Comparison of ENCODE assay signal across 11 cellular contexts in genomic region chr20:44068780-44069191, GRCh38.
DNase-seq lines count a peak whose midpoint lies in the region; ATAC-seq and TF ChIP-seq lines count a peak whose summit lies in the region.
"Had no signal": no experiment of that assay in that cellular context is flagged by ENCODE, and none has a peak within 500 bp of the region (broad histone marks: within the 10 kb centered on the region; RNA-seq: fewer than 3 reads in every experiment).

No MANE protein-coding gene starts in this region.

- no peak for ATAC-seq in IMR-90 (ENCODE audit: low read depth)
- peak; percentile 26 to 34 for ATAC-seq in activated naive CD4-positive, alpha-beta T cell treated with anti-CD3 and anti-CD28 coated beads, Interleukin-2, amount 50 U/mL, for 72 hours
- no peak for ATAC-seq in stimulated activated effector memory CD8-positive, alpha-beta T cell treated with anti-CD3 and anti-CD28 coated beads, Interleukin-12 subunit alpha, Interleukin-12 subunit beta, amount 100 ng/mL, for 72 hours
- no peak for ATAC-seq in GM21390 (IDR thresholded peaks at IDR 0.05; ENCODE audit: unreplicated experiment)
- no peak for ATAC-seq in GM18909 (IDR thresholded peaks at IDR 0.05; ENCODE audit: poor library complexity, unreplicated experiment)

- no peak overlapping the region for H2AK9ac ChIP-seq in IMR-90 (replicated peaks; ENCODE audit: low read depth, low read length, poor library complexity)

- no peak for TF ChIP-seq POLR2A in IMR-90 (IDR thresholded peaks at IDR 0.05; ENCODE audit: low read depth, low read length)

- H2BK5ac ChIP-seq in IMR-90 (ENCODE audit: low read depth, low read length, poor library complexity, severe bottlenecking), result no peak overlapping the region

- dilution Hi-C loops in IMR-90 (cut with HindIII; ENCODE audit: low sequenced_read_pairs, unreplicated experiment), result no loop called here

- peak overlapping the region; percentile 3 for H2AFZ ChIP-seq in IMR-90 (replicated peaks; ENCODE audit: low read length, poor library complexity)

- POLR2A ChIA-PET in IMR-90 (lab: Charles Lee; ENCODE audit: unreplicated experiment), result no interaction called here

- no peak overlapping the region for H4K91ac ChIP-seq in IMR-90 (ENCODE audit: insufficient read depth, low read depth, low read length)

- no peaks in the 10 kb centered on the region for H3K36me3 Mint-ChIP-seq in activated naive CD4-positive, alpha-beta T cell treated with anti-CD3 and anti-CD28 coated beads, Interleukin-2, amount 50 U/mL, for 72 hours
- peaks cover 6% of the 10 kb centered on the region for H3K36me3 Mint-ChIP-seq in stimulated activated effector memory CD8-positive, alpha-beta T cell treated with anti-CD3 and anti-CD28 coated beads, Interleukin-12 subunit alpha, Interleukin-12 subunit beta, amount 100 ng/mL, for 72 hours

- no peak overlapping the region for H4K8ac ChIP-seq in IMR-90 (ENCODE audit: low read depth in 2 of 2, low read length in 2 of 2)

- intact Hi-C loops in IMR-90 (cut with micrococcal nuclease), result no loop called here

- peak; percentile 82 for DNase-seq in SIG-M5 treated with dmso at 0.1 percent for 504 hours (lab: John Stamatoyannopoulos, UW; ENCODE audit: unreplicated experiment)
- DNase-seq in SIG-M5 (lab: John Stamatoyannopoulos, UW), result no peak
- no peak for DNase-seq in IMR-90
- DNase-seq in activated naive CD4-positive, alpha-beta T cell treated with anti-CD3 and anti-CD28 coated beads, Interleukin-2, amount 50 U/mL, for 72 hours (ENCODE audit: low spot score in 2 of 2), result no peak
- DNase-seq in stimulated activated effector memory CD8-positive, alpha-beta T cell treated with anti-CD3 and anti-CD28 coated beads, Interleukin-12 subunit alpha, Interleukin-12 subunit beta, amount 100 ng/mL, for 72 hours (ENCODE audit: low spot score in 2 of 2), result peak in 1 of 2 donors; percentile 56
- DNase-seq in NCI-H2081 treated with DMSO at 0.1 percent for 48 hours (lab: John Stamatoyannopoulos, UW), result no peak
- DNase-seq: amygdala, NCI-H2107 had no signal

- no peaks in the 10 kb centered on the region for H4K20me1 ChIP-seq in IMR-90 (ENCODE audit: insufficient read depth, low read length)

- TF ChIP-seq CTCF in IMR-90 (conservative IDR thresholded peaks at IDR 0.05; ENCODE audit: low read depth, low read length), result no peak

- H3K18ac ChIP-seq in IMR-90 (ENCODE audit: low read depth, low read length), result no peak overlapping the region

- H3K27ac ChIP-seq in IMR-90 (ENCODE audit: insufficient read depth, low read length), result no peak overlapping the region
- H3K27ac ChIP-seq: prostate gland had no signal

- no peaks in the 10 kb centered on the region for H3K9me3 ChIP-seq in IMR-90 (ENCODE audit: control insufficient read depth, insufficient read depth, low read length)
- H3K9me3 ChIP-seq: prostate gland had no signal

- H3K56ac ChIP-seq in IMR-90 (ENCODE audit: extremely low read depth, insufficient read depth, low read length), result no peak overlapping the region

- H4K5ac ChIP-seq in IMR-90 (ENCODE audit: low read depth, low read length), result no peak overlapping the region

- H2BK15ac ChIP-seq in IMR-90 (ENCODE audit: low read depth, low read length), result no peak overlapping the region

- no peak for TF ChIP-seq RAD21 in IMR-90 (IDR thresholded peaks at IDR 0.05; ENCODE audit: low read length)

- peak overlapping the region; percentile 85 for H3K4me3 Mint-ChIP-seq in stimulated activated effector memory CD8-positive, alpha-beta T cell treated with anti-CD3 and anti-CD28 coated beads, Interleukin-12 subunit alpha, Interleukin-12 subunit beta, amount 100 ng/mL, for 72 hours

- in situ Hi-C loops in IMR-90 (cut with MboI; ENCODE audit: low sequenced_read_pairs), result no loop called here

- H3K4me1 Mint-ChIP-seq in stimulated activated effector memory CD8-positive, alpha-beta T cell treated with anti-CD3 and anti-CD28 coated beads, Interleukin-12 subunit alpha, Interleukin-12 subunit beta, amount 100 ng/mL, for 72 hours, result peaks cover 36% of the 10 kb centered on the region

- no peaks in the 10 kb centered on the region for H3K27me3 ChIP-seq in IMR-90 (ENCODE audit: control insufficient read depth, insufficient read depth, low read length)

- no peaks in the 10 kb centered on the region for H3K9me3 Mint-ChIP-seq in activated naive CD4-positive, alpha-beta T cell treated with anti-CD3 and anti-CD28 coated beads, Interleukin-2, amount 50 U/mL, for 72 hours
- H3K9me3 Mint-ChIP-seq in stimulated activated effector memory CD8-positive, alpha-beta T cell treated with anti-CD3 and anti-CD28 coated beads, Interleukin-12 subunit alpha, Interleukin-12 subunit beta, amount 100 ng/mL, for 72 hours, result no peaks in the 10 kb centered on the region

- peaks cover 28% of the 10 kb centered on the region; the same call in 1 of the 2 replicates for H3K36me3 ChIP-seq in IMR-90 (ENCODE audit: control insufficient read depth, insufficient read depth, low read length)
- H3K36me3 ChIP-seq: prostate gland had no signal

- BruUV-seq in IMR-90 (replicated peaks; lab: Mats Ljungman, UMichigan), result TSS peak; percentile 73

- no peak overlapping the region for H3K14ac ChIP-seq in IMR-90 (replicated peaks; ENCODE audit: low read depth, low read length)

- no peaks in the 10 kb centered on the region for H3K4me1 ChIP-seq in IMR-90 (ENCODE audit: control insufficient read depth, insufficient read depth, low read length)
- H3K4me1 ChIP-seq: prostate gland had no signal

- CTCF ChIA-PET in IMR-90 (lab: Yijun Ruan, JAX), result interaction anchor here (1.0 kb wide), 1 partner anchor 319 kb away, joined by 3 read pairs; no protein-coding TSS in a partner anchor

- H3K4me2 ChIP-seq in IMR-90 (ENCODE audit: low read depth, low read length), result no peak overlapping the region

- H3K23ac ChIP-seq in IMR-90 (ENCODE audit: low read depth, low read length), result no peak overlapping the region

- peaks cover 3% of the 10 kb centered on the region for H3K9me1 ChIP-seq in IMR-90 (ENCODE audit: insufficient read depth, low read length)

- no peaks in the 10 kb centered on the region for H3K79me1 ChIP-seq in IMR-90 (ENCODE audit: low read depth in 1 of 2, low read length in 2 of 2)

- H3K4me3 ChIP-seq in IMR-90 (ENCODE audit: insufficient read depth, low read depth, low read length), result no peak overlapping the region
- H3K4me3 ChIP-seq: prostate gland had no signal

- no peak overlapping the region for H2BK120ac ChIP-seq in IMR-90 (ENCODE audit: low read depth, low read length)

- no peak overlapping the region for H3K9ac ChIP-seq in IMR-90 (ENCODE audit: low read depth, low read length)

- peak overlapping the region; percentile 98 to 99 for H3K27ac Mint-ChIP-seq in activated naive CD4-positive, alpha-beta T cell treated with anti-CD3 and anti-CD28 coated beads, Interleukin-2, amount 50 U/mL, for 72 hours
- H3K27ac Mint-ChIP-seq in stimulated activated effector memory CD8-positive, alpha-beta T cell treated with anti-CD3 and anti-CD28 coated beads, Interleukin-12 subunit alpha, Interleukin-12 subunit beta, amount 100 ng/mL, for 72 hours, result peak overlapping the region; percentile 97

- no peak overlapping the region for H3K4ac ChIP-seq in IMR-90 (ENCODE audit: low read depth, low read length)

- WGBS in IMR-90 (ENCODE audit: extremely low coverage in 2 of 2, insufficient read length in 1 of 2), 2 experiments, result 86% methylated on average over 6 of the region's 18 CpGs; no CpG with 5 or more reads in 1 of the 2 experiments

- H2BK20ac ChIP-seq in IMR-90 (ENCODE audit: low read depth, low read length), result no peak overlapping the region

- no peak overlapping the region for H2AK5ac ChIP-seq in IMR-90 (ENCODE audit: low read depth, low read length)

TF ChIP-seq in IMR-90, 13 proteins besides CTCF, POLR2A, EP300 and RAD21:
- no peak for TF ChIP-seq SMC3 (IDR thresholded peaks at IDR 0.05; ENCODE audit: low read depth, low read length)
- 0 out of 2 replicates have a peak, but pooled peaks have one; percentile 16 for TF ChIP-seq CEBPB (IDR thresholded peaks at IDR 0.05; ENCODE audit: low read depth, low read length)

Comparison
In these comparisons a context has a peak if more than half of its experiments do, and no peak if none do; other contexts are left out.
1. ATAC-seq: peak in activated naive CD4-positive, alpha-beta T cell treated with anti-CD3 and anti-CD28 coated beads, Interleukin-2, amount 50 U/mL, for 72 hours (2 of 2); none in IMR-90 (single experiment), stimulated activated effector memory CD8-positive, alpha-beta T cell treated with anti-CD3 and anti-CD28 coated beads, Interleukin-12 subunit alpha, Interleukin-12 subunit beta, amount 100 ng/mL, for 72 hours (single experiment), GM21390 (single experiment) and GM18909 (single experiment).